ENCODE assay signal across 8 cellular contexts in genomic region chrX:80810365-80810978, GRCh38. TPM values are rescaled to one million over a fixed set of nuclear protein-coding genes. Genes with fewer than 3 reads are reported as not detected.
DNase-seq lines count a peak whose midpoint lies in the region; ATAC-seq, FAIRE-seq and TF ChIP-seq lines count a peak whose summit lies in the region.

No MANE protein-coding gene starts in this region.

- ATAC-seq in pancreas, result no peak
- no peak for ATAC-seq in GM19324 (IDR thresholded peaks at IDR 0.05; ENCODE audit: low FRiP score, unreplicated experiment)
- no peak for ATAC-seq in HG02970 (IDR thresholded peaks at IDR 0.05; ENCODE audit: low FRiP score, unreplicated experiment)

- FAIRE-seq in pancreas (lab: Jason Lieb, UNC), result peak; percentile 20

- intact Hi-C loops in pancreas (cut with DNase I), result no loop called here

- no peaks in the 10 kb centered on the region for H3K9me3 ChIP-seq in Peyer's patch
- H3K9me3 ChIP-seq in pancreas, result no peaks in the 10 kb centered on the region

- H3K36me3 ChIP-seq in Peyer's patch (no peaks in the 10 kb centered on the region), pancreas (no peaks in the 10 kb centered on the region)

- H3K27me3 ChIP-seq in Peyer's patch (no peaks in the 10 kb centered on the region), pancreas (no peaks in the 10 kb centered on the region)

- TF ChIP-seq POLR2A in Peyer's patch (IDR thresholded peaks at IDR 0.05), result no peak

- H3K27ac ChIP-seq in Peyer's patch, result peak overlapping the region; percentile 40 to 72 (median 60)
- peak overlapping the region; percentile 40 for H3K27ac ChIP-seq in epithelial cell of prostate
- H3K27ac ChIP-seq in pancreas, result peak overlapping the region; percentile 33 to 77 (median 62)

- H3K4me3 ChIP-seq in GM12864 (ENCODE audit: low read depth, low read length) (peak overlapping the region; percentile 75), Peyer's patch (peak overlapping the region; percentile 39 to 82 (median 54)), pancreas (peak overlapping the region; percentile 23 to 52 (median 34))

- H3K4me1 ChIP-seq in Peyer's patch (no peaks in the 10 kb centered on the region), pancreas (no peaks in the 10 kb centered on the region)

- no peak for DNase-seq in GM12864 (ENCODE audit: low read depth)
- no peak for DNase-seq in Peyer's patch
- DNase-seq in epithelial cell of prostate (ENCODE audit: low read depth, low spot score), result no peak
- no peak for DNase-seq in pancreas
- no peak for DNase-seq in LoVo (ENCODE audit: low spot score)
- DNase-seq in NCI-H146 (lab: John Stamatoyannopoulos, UW), result no peak

- WGBS in pancreas, 2 donors, result 7 to 38% methylated on average over 9 of the region's 9 CpGs

- TF ChIP-seq CTCF in GM12864 (IDR thresholded peaks at IDR 0.05; ENCODE audit: low read depth, low read length, missing control alignments) (no peak), Peyer's patch (IDR thresholded peaks at IDR 0.05) (no peak), pancreas (IDR thresholded peaks at IDR 0.05) (no peak)

RNA-seq across cellular contexts. Expression of gene BRWD3, which starts 0.8 kb away (rescaled TPM):
- total RNA-seq in Peyer's patch (10 to 100 TPM; 18.7 to 57.8 (median 31.1) TPM), pancreas (10 to 100 TPM in 3 of 6 donors, 1 to 10 TPM in 3; 6.8 to 15.7 (median 9.8) TPM)
- 1 to 10 TPM; 1.8 to 3.9 TPM for polyA plus RNA-seq in pancreas
